In genomic region chr12:623172-623864, GRCh38 we compare ENCODE assay signal across 11 cellular contexts. TPM values are rescaled to one million over a fixed set of nuclear protein-coding genes. Genes with fewer than 3 reads are reported as not detected.
DNase-seq lines count a peak whose midpoint lies in the region; ATAC-seq and TF ChIP-seq lines count a peak whose summit lies in the region.
"Had no signal": no experiment of that assay in that cellular context is flagged by ENCODE, and none has a peak within 500 bp of the region (broad histone marks: within the 10 kb centered on the region; RNA-seq: fewer than 3 reads in every experiment).

No MANE protein-coding gene starts in this region.

- H3K9me3 ChIP-seq in right atrium auricular region, result no peaks in the 10 kb centered on the region
- H3K9me3 ChIP-seq: SJSA1 had no signal

- no peaks in the 10 kb centered on the region for H3K36me3 ChIP-seq in right atrium auricular region
- H3K36me3 ChIP-seq: SJSA1 had no signal

- no peak for TF ChIP-seq CTCF in right atrium auricular region (IDR thresholded peaks at IDR 0.05)

- H3K27ac Mint-ChIP-seq in activated naive CD8-positive, alpha-beta T cell, result peak overlapping the region; percentile 89
- no peak overlapping the region for H3K27ac Mint-ChIP-seq in activated naive CD8-positive, alpha-beta T cell treated with anti-CD3 and anti-CD28 coated beads for 36 hours
- H3K27ac Mint-ChIP-seq in activated T-helper 1 cell treated with anti-CD3 and anti-CD28 coated beads, Interleukin-12 subunit alpha, Interleukin-12 subunit beta, Interleukin-2, Interleukin-4 antibody, amounts not matched to agents 30 ng/mL and 10 ng/mL and 1 ng/mL, durations not matched to agents 14 hours and 24 hours and 36 hours, result peak overlapping the region; percentile 96
- H3K27ac Mint-ChIP-seq in stimulated activated naive CD8-positive, alpha-beta T cell treated with anti-CD3 and anti-CD28 coated beads, Interleukin-15, amount 100 ng/mL, for 72 hours, result peak overlapping the region; percentile 51 to 87

- intact Hi-C loops in activated T-helper 1 cell treated with anti-CD3 and anti-CD28 coated beads, Interleukin-12 subunit alpha, Interleukin-12 subunit beta, Interleukin-2, Interleukin-4 antibody, amounts not matched to agents 30 ng/mL and 10 ng/mL and 1 ng/mL, durations not matched to agents 14 hours and 24 hours and 36 hours (cut with micrococcal nuclease), result loop anchor here (2.0 kb wide), 1 partner anchor 51 kb away; no protein-coding TSS in a partner anchor

- H3K4me1 ChIP-seq in right atrium auricular region, result peaks cover 0 to 67% of the 10 kb centered on the region in 2 donors
- H3K4me1 ChIP-seq: SJSA1 had no signal

- peak overlapping the region; percentile 69 to 74 for H3K27ac ChIP-seq in right atrium auricular region
- H3K27ac ChIP-seq: SJSA1 had no signal

- no peaks in the 10 kb centered on the region for H3K27me3 Mint-ChIP-seq in activated naive CD8-positive, alpha-beta T cell
- H3K27me3 Mint-ChIP-seq in activated naive CD8-positive, alpha-beta T cell treated with anti-CD3 and anti-CD28 coated beads for 36 hours, result no peaks in the 10 kb centered on the region
- no peaks in the 10 kb centered on the region for H3K27me3 Mint-ChIP-seq in activated T-helper 1 cell treated with anti-CD3 and anti-CD28 coated beads, Interleukin-12 subunit alpha, Interleukin-12 subunit beta, Interleukin-2, Interleukin-4 antibody, amounts not matched to agents 30 ng/mL and 10 ng/mL and 1 ng/mL, durations not matched to agents 14 hours and 24 hours and 36 hours (ENCODE audit: insufficient read depth)
- H3K27me3 Mint-ChIP-seq in stimulated activated naive CD8-positive, alpha-beta T cell treated with anti-CD3 and anti-CD28 coated beads, Interleukin-15, amount 100 ng/mL, for 72 hours, result no peaks in the 10 kb centered on the region

- H3K4me1 Mint-ChIP-seq in activated naive CD8-positive, alpha-beta T cell (ENCODE audit: low read depth), result peaks cover 40% of the 10 kb centered on the region
- peaks cover 32% of the 10 kb centered on the region for H3K4me1 Mint-ChIP-seq in activated naive CD8-positive, alpha-beta T cell treated with anti-CD3 and anti-CD28 coated beads for 36 hours
- peaks cover 64% of the 10 kb centered on the region for H3K4me1 Mint-ChIP-seq in activated T-helper 1 cell treated with anti-CD3 and anti-CD28 coated beads, Interleukin-12 subunit alpha, Interleukin-12 subunit beta, Interleukin-2, Interleukin-4 antibody, amounts not matched to agents 30 ng/mL and 10 ng/mL and 1 ng/mL, durations not matched to agents 14 hours and 24 hours and 36 hours (ENCODE audit: low read depth)
- peaks cover 67% of the 10 kb centered on the region for H3K4me1 Mint-ChIP-seq in stimulated activated naive CD8-positive, alpha-beta T cell treated with anti-CD3 and anti-CD28 coated beads, Interleukin-15, amount 100 ng/mL, for 72 hours

- no peak for DNase-seq in activated naive CD8-positive, alpha-beta T cell treated with anti-CD3 and anti-CD28 coated beads for 36 hours
- DNase-seq in activated T-helper 1 cell treated with anti-CD3 and anti-CD28 coated beads, Interleukin-12 subunit alpha, Interleukin-12 subunit beta, Interleukin-2, Interleukin-4 antibody, amounts not matched to agents 30 ng/mL and 10 ng/mL and 1 ng/mL, durations not matched to agents 14 hours and 24 hours and 36 hours (ENCODE audit: low spot score), result no peak
- DNase-seq in right atrium auricular region (ENCODE audit: low spot score) (no peak), T-helper 9 cell (no peak), NCI-H1048 (lab: John Stamatoyannopoulos, UW) (no peak), HCEC 1CT (no peak)
- no peak for DNase-seq in stimulated activated naive CD8-positive, alpha-beta T cell treated with anti-CD3 and anti-CD28 coated beads, Interleukin-15, amount 100 ng/mL, for 72 hours
- DNase-seq: activated naive CD4-positive, alpha-beta T cell treated with anti-CD3 and anti-CD28 coated beads, Interleukin-2, amount 50 U/mL, for 16 hours; NCI-H146 had no signal

- no peak overlapping the region for H3K4me3 ChIP-seq in right atrium auricular region
- H3K4me3 ChIP-seq: SJSA1 had no signal

- no peak overlapping the region for H3K4me3 Mint-ChIP-seq in activated naive CD8-positive, alpha-beta T cell
- no peak overlapping the region for H3K4me3 Mint-ChIP-seq in activated naive CD8-positive, alpha-beta T cell treated with anti-CD3 and anti-CD28 coated beads for 36 hours
- H3K4me3 Mint-ChIP-seq in activated T-helper 1 cell treated with anti-CD3 and anti-CD28 coated beads, Interleukin-12 subunit alpha, Interleukin-12 subunit beta, Interleukin-2, Interleukin-4 antibody, amounts not matched to agents 30 ng/mL and 10 ng/mL and 1 ng/mL, durations not matched to agents 14 hours and 24 hours and 36 hours, result peak overlapping the region; percentile 46
- H3K4me3 Mint-ChIP-seq in stimulated activated naive CD8-positive, alpha-beta T cell treated with anti-CD3 and anti-CD28 coated beads, Interleukin-15, amount 100 ng/mL, for 72 hours, result peak overlapping the region; percentile 30 to 31

- ATAC-seq in stimulated activated naive CD8-positive, alpha-beta T cell treated with anti-CD3 and anti-CD28 coated beads, Interleukin-15, amount 100 ng/mL, for 72 hours, result no peak

- H3K27me3 ChIP-seq in right atrium auricular region, result no peaks in the 10 kb centered on the region
- H3K27me3 ChIP-seq: SJSA1 had no signal

- no peaks in the 10 kb centered on the region for H3K9me3 Mint-ChIP-seq in activated naive CD8-positive, alpha-beta T cell (ENCODE audit: low read depth)
- no peaks in the 10 kb centered on the region for H3K9me3 Mint-ChIP-seq in activated naive CD8-positive, alpha-beta T cell treated with anti-CD3 and anti-CD28 coated beads for 36 hours
- no peaks in the 10 kb centered on the region for H3K9me3 Mint-ChIP-seq in activated T-helper 1 cell treated with anti-CD3 and anti-CD28 coated beads, Interleukin-12 subunit alpha, Interleukin-12 subunit beta, Interleukin-2, Interleukin-4 antibody, amounts not matched to agents 30 ng/mL and 10 ng/mL and 1 ng/mL, durations not matched to agents 14 hours and 24 hours and 36 hours
- H3K9me3 Mint-ChIP-seq in stimulated activated naive CD8-positive, alpha-beta T cell treated with anti-CD3 and anti-CD28 coated beads, Interleukin-15, amount 100 ng/mL, for 72 hours, result no peaks in the 10 kb centered on the region

- H3K36me3 Mint-ChIP-seq in activated naive CD8-positive, alpha-beta T cell, result no peaks in the 10 kb centered on the region
- H3K36me3 Mint-ChIP-seq in activated naive CD8-positive, alpha-beta T cell treated with anti-CD3 and anti-CD28 coated beads for 36 hours, result no peaks in the 10 kb centered on the region
- H3K36me3 Mint-ChIP-seq in activated T-helper 1 cell treated with anti-CD3 and anti-CD28 coated beads, Interleukin-12 subunit alpha, Interleukin-12 subunit beta, Interleukin-2, Interleukin-4 antibody, amounts not matched to agents 30 ng/mL and 10 ng/mL and 1 ng/mL, durations not matched to agents 14 hours and 24 hours and 36 hours (ENCODE audit: low read depth), result no peaks in the 10 kb centered on the region

RNA-seq across cellular contexts. Expression of gene NINJ2, which starts 39.9 kb away (rescaled TPM):
- 1 to 10 TPM; 1.4 to 1.9 TPM for total RNA-seq in activated naive CD8-positive, alpha-beta T cell treated with anti-CD3 and anti-CD28 coated beads for 36 hours
- total RNA-seq in activated T-helper 1 cell treated with anti-CD3 and anti-CD28 coated beads, Interleukin-12 subunit alpha, Interleukin-12 subunit beta, Interleukin-2, Interleukin-4 antibody, amounts not matched to agents 30 ng/mL and 10 ng/mL and 1 ng/mL, durations not matched to agents 14 hours and 24 hours and 36 hours, result 4.8 and 6.8 TPM in 2 replicates
- total RNA-seq in right atrium auricular region, result 1 to 10 TPM; 5.4 to 8.8 TPM
- total RNA-seq: SJSA1 had no signal

Comparison
In these comparisons a context has a peak if more than half of its experiments do, and no peak if none do; other contexts are left out.
1. H3K4me3 Mint-ChIP-seq: peak in activated T-helper 1 cell treated with anti-CD3 and anti-CD28 coated beads, Interleukin-12 subunit alpha, Interleukin-12 subunit beta, Interleukin-2, Interleukin-4 antibody, amounts not matched to agents 30 ng/mL and 10 ng/mL and 1 ng/mL, durations not matched to agents 14 hours and 24 hours and 36 hours (single experiment) and stimulated activated naive CD8-positive, alpha-beta T cell treated with anti-CD3 and anti-CD28 coated beads, Interleukin-15, amount 100 ng/mL, for 72 hours (2 of 2); none in activated naive CD8-positive, alpha-beta T cell (single experiment) and activated naive CD8-positive, alpha-beta T cell treated with anti-CD3 and anti-CD28 coated beads for 36 hours (single experiment).